ENCODE assay signal across 1 cellular context in genomic region chr21:33078907-33079582, GRCh38.
A peak's percentile ranks its signal among the peaks of the same experiment; 100 is the strongest.
TF ChIP-seq lines count a peak whose summit lies in the region.

No MANE protein-coding gene starts in this region.

TF ChIP-seq in HCT116, 20 proteins besides CTCF, POLR2A, EP300 and RAD21:
- TF ChIP-seq REST (IDR thresholded peaks at IDR 0.05; ENCODE audit: low read depth) (no peak), POLR2AphosphoS5 (IDR thresholded peaks at IDR 0.05; ENCODE audit: low read depth, low read length) (no peak), SIN3A (IDR thresholded peaks at IDR 0.05; ENCODE audit: low read depth) (peak; percentile 38; the same call in 1 of the 2 replicates), ELF1 (IDR thresholded peaks at IDR 0.05; ENCODE audit: borderline replicate concordance, low read depth) (no peak), TCF7L2 (IDR thresholded peaks at IDR 0.05; ENCODE audit: borderline replicate concordance, extremely low read depth, insufficient read depth, insufficient read length) (no peak), ZNF274 (IDR thresholded peaks at IDR 0.05; ENCODE audit: low read depth, low read length) (no peak), FOSL1 (IDR thresholded peaks at IDR 0.05; ENCODE audit: low read depth) (peak; percentile 83), EZH2 (IDR thresholded peaks at IDR 0.05) (no peak), ATF3 (IDR thresholded peaks at IDR 0.05) (0 out of 2 replicates have a peak, but pooled peaks have one; percentile 24), SP1 (IDR thresholded peaks at IDR 0.05; ENCODE audit: low read depth) (peak; percentile 57), MAX (IDR thresholded peaks at IDR 0.05) (peak; percentile 52), ZFX (IDR thresholded peaks at IDR 0.05) (no peak), EZH2phosphoT487 (IDR thresholded peaks at IDR 0.05; ENCODE audit: borderline replicate concordance) (no peak), CEBPB (IDR thresholded peaks at IDR 0.05; ENCODE audit: low read depth) (no peak), YY1 (IDR thresholded peaks at IDR 0.05; ENCODE audit: extremely low read depth, insufficient replicate concordance, low read depth, low read length) (no peak), EGR1 (IDR thresholded peaks at IDR 0.05; ENCODE audit: low read depth) (no peak), CBX3 (IDR thresholded peaks at IDR 0.05; ENCODE audit: low read depth) (0 out of 2 replicates have a peak, but pooled peaks have one; percentile 32), ZBTB33 (IDR thresholded peaks at IDR 0.05; ENCODE audit: extremely low read depth, insufficient replicate concordance, low read length) (no peak), JUND (IDR thresholded peaks at IDR 0.05) (peak; percentile 78), SRF (IDR thresholded peaks at IDR 0.05; ENCODE audit: low read depth) (no peak)
TF ChIP-seq in HCT116: peak in this region for 7.
